In genomic region chr11:114180301-114181055, GRCh38 we compare ENCODE assay signal across 8 cellular contexts.
DNase-seq lines count a peak whose midpoint lies in the region; ATAC-seq and TF ChIP-seq lines count a peak whose summit lies in the region.

No MANE protein-coding gene starts in this region.

- H3K27me3 Mint-ChIP-seq in Calu3 (ENCODE audit: unreplicated experiment), result peaks cover 100% of the 10 kb centered on the region

- no peak overlapping the region for H3K4me3 Mint-ChIP-seq in Calu3 (ENCODE audit: low read depth, unreplicated experiment)

- no peaks in the 10 kb centered on the region for H3K79me2 ChIP-seq in Loucy (ENCODE audit: insufficient read depth, low read length)

- H3K4me1 ChIP-seq in Loucy (ENCODE audit: insufficient read depth, low read length, poor library complexity, severe bottlenecking), result peaks cover 61% of the 10 kb centered on the region
- H3K4me1 ChIP-seq in adrenal gland (replicated peaks in 1 of 2), result peaks cover 60 to 81% of the 10 kb centered on the region in 2 donors

- no peak overlapping the region for H2AFZ ChIP-seq in Loucy (ENCODE audit: low read length)

- peak overlapping the region; percentile 32 for H3K4me2 ChIP-seq in Loucy (ENCODE audit: low read depth, low read length, poor library complexity, severe bottlenecking)

- BruUV-seq in Calu3 (replicated peaks; lab: Mats Ljungman, UMichigan), result no TSS peak

- peak overlapping the region; percentile 4 for H3K4me3 ChIP-seq in Loucy (ENCODE audit: low read length, poor library complexity, severe bottlenecking)
- H3K4me3 ChIP-seq in adrenal gland, result peak overlapping the region in 1 of 4 donors; percentile 46

- ATAC-seq in stimulated activated naive CD8-positive, alpha-beta T cell treated with anti-CD3 and anti-CD28 coated beads, Interleukin-15, Interleukin-2, amounts not matched to agents 100 U/mL and 50 U/mL, for 24 hours, result peak; percentile 42
- no peak for ATAC-seq in GM18517 (IDR thresholded peaks at IDR 0.05; ENCODE audit: unreplicated experiment)

- no peaks in the 10 kb centered on the region for H3K4me1 Mint-ChIP-seq in Calu3 (ENCODE audit: low read depth, unreplicated experiment)

- H3K9ac ChIP-seq in Loucy (ENCODE audit: low read depth, low read length, poor library complexity, severe bottlenecking), result peak overlapping the region; percentile 68

- no peaks in the 10 kb centered on the region for H3K9me3 Mint-ChIP-seq in Calu3 (ENCODE audit: low read depth, unreplicated experiment)

- H3K27me3 ChIP-seq in Loucy (ENCODE audit: insufficient read depth, low read length, poor library complexity, severe bottlenecking) (no peaks in the 10 kb centered on the region), adrenal gland (no peaks in the 10 kb centered on the region)

- no peaks in the 10 kb centered on the region for H3K36me3 Mint-ChIP-seq in Calu3 (ENCODE audit: insufficient read depth, unreplicated experiment)

- WGBS in adrenal gland, 4 donors, result 56 to 67% (median 61%) methylated on average over 5 to 7 of the region's 7 CpGs

- CTCF ChIA-PET in Calu3 (lab: Charles Lee), result interaction anchor here (0.6 kb wide), 1 partner anchor 22 kb away, joined by 3 read pairs; no protein-coding TSS in a partner anchor

- intact Hi-C loops in Calu3 (cut with micrococcal nuclease; ENCODE audit: unreplicated experiment) (loop anchor here (1.0 to 5.0 kb wide), 2 partner anchors 82 to 186 kb away; no protein-coding TSS in a partner anchor), adrenal gland (cut with DNase I) (loop anchor here in 1 of 2 donors (5.0 kb wide), 2 partner anchors 82 to 118 kb away; no protein-coding TSS in a partner anchor)

- TF ChIP-seq CTCF in Calu3 (IDR thresholded peaks at IDR 0.05; ENCODE audit: unreplicated experiment) (peak; percentile 35), Loucy (conservative IDR thresholded peaks at IDR 0.05; ENCODE audit: low read length) (peak; percentile 95), adrenal gland (IDR thresholded peaks at IDR 0.05) (peak in 5 of 6 experiments; percentile 46 to 60 (median 56))

- H3K27ac ChIP-seq in adrenal gland, result peak overlapping the region; percentile 87 to 98 (median 96)

- no peaks in the 10 kb centered on the region for H3F3A ChIP-seq in Loucy (ENCODE audit: low read depth)

- no peaks in the 10 kb centered on the region for H3K36me3 ChIP-seq in Loucy (ENCODE audit: insufficient read depth, low read length)
- no peaks in the 10 kb centered on the region for H3K36me3 ChIP-seq in adrenal gland (replicated peaks in 1 of 2)

- TF ChIP-seq POLR2A in adrenal gland (IDR thresholded peaks at IDR 0.05), result no peak

- H3K27ac Mint-ChIP-seq in Calu3 (ENCODE audit: unreplicated experiment), result no peak overlapping the region

- H3K9me2 ChIP-seq in Loucy (replicated peaks; ENCODE audit: low read depth, low read length), result no peaks in the 10 kb centered on the region

- H3K9me3 ChIP-seq in Loucy (ENCODE audit: insufficient read depth, low read depth, low read length), result no peaks in the 10 kb centered on the region
- H3K9me3 ChIP-seq in adrenal gland (replicated peaks in 1 of 3), result no peaks in the 10 kb centered on the region

- no peaks in the 10 kb centered on the region for H4K20me1 ChIP-seq in Loucy (ENCODE audit: insufficient read depth, low read length, poor library complexity, severe bottlenecking)

- peak; percentile 47 for DNase-seq in Calu3
- DNase-seq in adrenal gland, result peak in 3 of 7 donors; percentile 61 to 85 (median 65)
- DNase-seq in iPS-NIHi7 (ENCODE audit: extremely low spot score), result peak; percentile 80
- DNase-seq in stimulated activated naive CD8-positive, alpha-beta T cell treated with anti-CD3 and anti-CD28 coated beads, Interleukin-15, Interleukin-2, amounts not matched to agents 100 U/mL and 50 U/mL, for 24 hours, result no peak
- DNase-seq in stimulated activated CD4-positive, alpha-beta T cell treated with anti-CD3 and anti-CD28 coated beads, Interleukin-15, amount 100 ng/mL, for 24 hours, result no peak
- DNase-seq in NCI-H226, result no peak

Comparison
In these comparisons a context has a peak if more than half of its experiments do, and no peak if none do; other contexts are left out.
1. DNase-seq: peak in Calu3 (single experiment) and iPS-NIHi7 (single experiment); none in stimulated activated naive CD8-positive, alpha-beta T cell treated with anti-CD3 and anti-CD28 coated beads, Interleukin-15, Interleukin-2, amounts not matched to agents 100 U/mL and 50 U/mL, for 24 hours (single experiment), stimulated activated CD4-positive, alpha-beta T cell treated with anti-CD3 and anti-CD28 coated beads, Interleukin-15, amount 100 ng/mL, for 24 hours (single experiment) and NCI-H226 (single experiment).
2. CTCF ChIP-seq: peak in every context shown above with its lines; median percentile 95 in Loucy; 56 in adrenal gland; 35 in Calu3.